18 cellular contexts compared by ENCODE assay signal in genomic region chr1:217105432-217105831, GRCh38.
"Had no signal": no experiment of that assay in that cellular context is flagged by ENCODE, and none has a peak within 500 bp of the region (broad histone marks: within the 10 kb centered on the region; RNA-seq: fewer than 3 reads in every experiment).

No MANE protein-coding gene starts in this region.

- DNase-seq: activated CD4-positive, alpha-beta T cell treated with anti-CD3 and anti-CD28 coated beads for 36 hours; activated CD4-positive, alpha-beta T cell treated with anti-CD3 and anti-CD28 coated beads, Interleukin-2, amount 50 U/mL, for 4 hours; activated CD4-positive, CD25-positive, alpha-beta regulatory T cell; activated effector memory CD4-positive, alpha-beta T cell treated with Interleukin-2 at 50 U/mL for 16 hours; activated naive CD4-positive, alpha-beta T cell treated with Interleukin-2 at 50 U/mL for 16 hours; colonic mucosa; effector CD8-positive, alpha-beta T cell; left lung; mucosa of descending colon; right lobe of liver; stimulated activated CD4-positive, alpha-beta T cell treated with anti-CD3 and anti-CD28 coated beads, Interleukin-4, amount 100 ng/mL, for 1 hour; stimulated activated naive CD8-positive, alpha-beta T cell treated with anti-CD3 and anti-CD28 coated beads, Interleukin-15, Interleukin-2, amounts not matched to agents 100 U/mL and 50 U/mL, for 24 hours; testis; transverse colon had no signal

- H3K9me3 ChIP-seq: colonic mucosa, left lung, mucosa of descending colon, neutrophil, right lobe of liver, testis, transverse colon had no signal

- H3K4me3 ChIP-seq: colonic mucosa, left lung, lung, mucosa of descending colon, right lobe of liver, testis, transverse colon had no signal

- H3K36me3 ChIP-seq: colonic mucosa, left lung, neutrophil, right lobe of liver, transverse colon had no signal

- H3K27ac ChIP-seq: colonic mucosa, epithelial cell of prostate, left lung, neutrophil, right lobe of liver, testis, transverse colon had no signal

- ATAC-seq: activated CD4-positive, alpha-beta T cell treated with anti-CD3 and anti-CD28 coated beads for 36 hours; left lung; natural killer cell treated with Interleukin-12 subunit alpha and Interleukin-12 subunit beta and Interleukin-15 and Interleukin-18, amount 100 ng/mL, for 72 hours; right lobe of liver; stimulated activated naive CD8-positive, alpha-beta T cell treated with anti-CD3 and anti-CD28 coated beads, Interleukin-15, Interleukin-2, amounts not matched to agents 100 U/mL and 50 U/mL, for 24 hours had no signal

- H3K4me1 ChIP-seq: colonic mucosa, left lung, right lobe of liver, testis, transverse colon had no signal

- H3K27me3 ChIP-seq: colonic mucosa, left lung, neutrophil, right lobe of liver, testis, transverse colon had no signal
